ENCODE assay signal across 13 cellular contexts in genomic region chr19:30686911-30687566, GRCh38.
"Had no signal": no experiment of that assay in that cellular context is flagged by ENCODE, and none has a peak within 500 bp of the region (broad histone marks: within the 10 kb centered on the region; RNA-seq: fewer than 3 reads in every experiment).

No MANE protein-coding gene starts in this region.

- H3K9me3 ChIP-seq: gastroesophageal sphincter, pancreas, thoracic aorta had no signal

- H3K27ac ChIP-seq: neural progenitor cell, pancreas, thoracic aorta had no signal

- H3K9ac ChIP-seq: neural progenitor cell had no signal

- H2AFZ ChIP-seq: neural progenitor cell had no signal

- H3K4me3 ChIP-seq: neural progenitor cell, pancreas, thoracic aorta had no signal

- H3K4me2 ChIP-seq: neural progenitor cell had no signal

- DNase-seq: activated CD4-positive, alpha-beta memory T cell treated with anti-CD3 and anti-CD28 coated beads, Interleukin-2, amount 10 ng/mL, durations not matched to agents 7 days and 5 days; activated CD4-positive, alpha-beta T cell treated with anti-CD3 and anti-CD28 coated beads for 36 hours; activated naive CD8-positive, alpha-beta T cell treated with anti-CD3 and anti-CD28 coated beads, Interleukin-2, amount 10 ng/mL, durations not matched to agents 7 days and 5 days; activated T-cell treated with anti-CD3 and anti-CD28 coated beads, Interleukin-2, amount 50 U/mL, for 48 hours; pancreas; stimulated activated CD4-positive, alpha-beta T cell treated with anti-CD3 and anti-CD28 coated beads, Interleukin-15, amount 100 ng/mL, for 24 hours; stimulated activated CD4-positive, alpha-beta T cell treated with anti-CD3 and anti-CD28 coated beads, Interleukin-4, amount 100 ng/mL, for 24 hours; T-cell; T1000 had no signal

- H3K36me3 ChIP-seq: gastroesophageal sphincter, neural progenitor cell, pancreas, thoracic aorta had no signal

- H3K4me1 ChIP-seq: pancreas had no signal

- ATAC-seq: activated CD4-positive, alpha-beta T cell treated with anti-CD3 and anti-CD28 coated beads for 36 hours; gastroesophageal sphincter; left lobe of liver; pancreas; T-cell had no signal
